Comparison of ENCODE assay signal across 1 cellular context in the genomic region with DNA sequence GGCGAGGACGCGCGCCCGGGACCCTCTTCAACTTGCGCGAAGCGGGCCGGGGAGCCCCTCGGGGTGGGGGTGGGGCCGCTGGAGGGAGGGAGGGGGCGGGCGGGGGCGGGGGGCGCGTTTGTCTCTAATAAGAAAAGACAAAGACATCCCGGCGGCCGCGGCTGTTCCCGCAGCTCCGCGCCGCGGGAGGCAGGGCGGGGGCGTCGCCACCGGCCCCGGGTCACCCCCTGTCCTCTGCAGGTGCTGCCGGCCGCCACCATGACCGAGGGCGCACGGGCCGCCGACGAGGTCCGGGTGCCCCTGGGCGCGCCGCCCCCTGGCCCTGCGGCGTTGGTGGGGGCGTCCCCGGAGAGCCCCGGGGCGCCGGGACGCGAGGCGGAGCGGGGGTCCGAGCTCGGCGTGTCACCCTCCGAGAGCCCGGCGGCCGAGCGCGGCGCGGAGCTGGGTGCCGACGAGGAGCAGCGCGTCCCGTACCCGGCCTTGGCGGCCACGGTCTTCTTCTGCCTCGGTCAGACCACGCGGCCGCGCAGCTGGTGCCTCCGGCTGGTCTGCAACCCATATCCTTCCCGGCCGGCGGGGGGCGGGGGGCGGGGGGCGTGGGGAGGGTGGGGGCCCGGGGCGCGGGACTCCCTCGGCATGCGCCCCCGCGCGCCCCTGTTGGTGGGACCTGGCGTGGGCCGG.
TF ChIP-seq lines count a peak whose summit lies in the region.

No MANE protein-coding gene starts in this region.

TF ChIP-seq in K562, 482 proteins besides CTCF, POLR2A, EP300 and RAD21:
- TF ChIP-seq PCBP1 (IDR thresholded peaks at IDR 0.05; ENCODE audit: low read depth, low read length, poor library complexity, severe bottlenecking) (peak; percentile 13), HMG20A (CRISPR knock-in tag; conservative IDR thresholded peaks at IDR 0.05) (no peak)
